25 cellular contexts compared by ENCODE assay signal in the genomic region with DNA sequence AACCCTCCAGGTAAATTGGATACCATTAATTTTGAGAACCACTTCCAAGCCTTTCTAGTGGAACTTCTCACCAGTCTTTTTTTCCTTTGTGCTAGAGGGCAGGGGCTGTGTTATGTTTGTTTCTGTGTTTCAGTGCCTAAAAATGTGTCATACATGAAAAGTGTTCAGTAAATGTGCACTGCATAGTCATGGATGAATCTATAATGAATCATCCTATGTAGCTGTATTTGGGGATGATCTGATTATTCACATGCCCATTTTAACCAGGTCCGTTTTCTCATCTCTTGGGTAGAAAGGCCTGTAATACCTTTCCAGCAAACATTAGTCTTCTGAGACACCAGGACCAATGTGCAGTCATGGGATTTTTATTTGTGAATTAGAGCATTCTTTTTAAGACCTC.
"Had no signal": no experiment of that assay in that cellular context is flagged by ENCODE, and none has a peak within 500 bp of the region (broad histone marks: within the 10 kb centered on the region; RNA-seq: fewer than 3 reads in every experiment).

No MANE protein-coding gene starts in this region.

- H3K4me3 ChIP-seq: coronary artery, gastroesophageal sphincter, heart left ventricle, hepatocyte, lung, pancreas, right atrium auricular region, smooth muscle cell, thyroid gland, vagina had no signal

- H2AFZ ChIP-seq: hepatocyte had no signal

- H3K4me2 ChIP-seq: hepatocyte, smooth muscle cell had no signal

- DNase-seq: dermis blood vessel endothelial cell; effector memory CD4-positive, alpha-beta T cell; foreskin fibroblast; heart left ventricle; kidney; natural killer cell; pancreas; stimulated activated CD4-positive, alpha-beta T cell treated with anti-CD3 and anti-CD28 coated beads, Interleukin-12 subunit alpha, Interleukin-12 subunit beta, amount 100 ng/mL, for 4 hours; stimulated activated CD4-positive, alpha-beta T cell treated with anti-CD3 and anti-CD28 coated beads, Interleukin-1b, Interleukin-23, amount 100 ng/mL, for 48 hours; stimulated activated CD4-positive, alpha-beta T cell treated with anti-CD3 and anti-CD28 coated beads, Interleukin-4, amount 100 ng/mL, for 1 hour; stimulated activated CD8-positive, alpha-beta memory T cell treated with anti-CD3 and anti-CD28 coated beads, Interleukin-4, amount 100 ng/mL, for 48 hours; stimulated activated naive CD4-positive, alpha-beta T cell; stimulated activated naive CD8-positive, alpha-beta T cell treated with anti-CD3 and anti-CD28 coated beads, Interleukin-15, amount 100 ng/mL, for 72 hours; thyroid gland; trophoblast cell had no signal

- H3K4me1 ChIP-seq: gastroesophageal sphincter, heart left ventricle, pancreas, right atrium auricular region, thyroid gland, vagina had no signal

- H3K79me2 ChIP-seq: hepatocyte had no signal

- H3K27ac ChIP-seq: coronary artery, gastroesophageal sphincter, heart left ventricle, hepatocyte, neutrophil, pancreas, right atrium auricular region, thyroid gland, vagina had no signal

- FAIRE-seq: kidney, pancreas had no signal

- H3K9me3 ChIP-seq: gastroesophageal sphincter, heart left ventricle, neutrophil, pancreas, right atrium auricular region, thyroid gland, vagina had no signal

- ATAC-seq: gastroesophageal sphincter; heart left ventricle; left lobe of liver; natural killer cell; pancreas; sciatic nerve; stimulated activated naive CD8-positive, alpha-beta T cell treated with anti-CD3 and anti-CD28 coated beads, Interleukin-15, amount 100 ng/mL, for 72 hours had no signal

- H3K27me3 ChIP-seq: gastroesophageal sphincter, hepatocyte, neutrophil, right atrium auricular region, thyroid gland, vagina had no signal

- H3K36me3 ChIP-seq: gastroesophageal sphincter, heart left ventricle, neutrophil, pancreas, right atrium auricular region, thyroid gland, vagina had no signal
